In genomic region chr10:24806262-24806661, GRCh38 we compare ENCODE assay signal across 28 cellular contexts.
"Had no signal": no experiment of that assay in that cellular context is flagged by ENCODE, and none has a peak within 500 bp of the region (broad histone marks: within the 10 kb centered on the region; RNA-seq: fewer than 3 reads in every experiment).

No MANE protein-coding gene starts in this region.

- H3K27me3 ChIP-seq: breast epithelium, esophagus squamous epithelium, gastroesophageal sphincter, heart right ventricle, neutrophil, stomach, upper lobe of right lung had no signal

- H3K9me3 Mint-ChIP-seq: activated CD4-positive, alpha-beta T cell treated with anti-CD3 and anti-CD28 coated beads, Interleukin-2, amount 10 ng/mL, durations not matched to agents 7 days and 5 days; activated naive CD4-positive, alpha-beta T cell treated with anti-CD3 and anti-CD28 coated beads, Interleukin-2, amount 50 U/mL, for 72 hours; endodermal cell; immature natural killer cell; nephron; stimulated activated memory B cell treated with anti-CD40 and anti-IgM and Interleukin-4, amounts not matched to agents 10 μg/mL and 1 μg/mL and 100 μg/mL, for 72 hours; T-cell; T-helper 2 cell treated with Interferon-gamma antibody and Interleukin-4, amounts not matched to agents 5 μg/mL and 100 μg/mL, for 36 hours had no signal

- ATAC-seq: activated CD8-positive, alpha-beta T cell treated with anti-CD3 and anti-CD28 coated beads, Interleukin-2, amount 10 ng/mL, durations not matched to agents 7 days and 5 days; activated naive CD4-positive, alpha-beta T cell treated with anti-CD3 and anti-CD28 coated beads, Interleukin-2, amount 50 U/mL, for 72 hours; gastroesophageal sphincter; heart right ventricle; left ventricle myocardium superior; sciatic nerve; stimulated activated memory B cell treated with anti-CD40 and anti-IgM and Interleukin-4, amounts not matched to agents 10 μg/mL and 1 μg/mL and 100 μg/mL, for 72 hours; T-cell; upper lobe of right lung had no signal

- H3K36me3 ChIP-seq: breast epithelium, esophagus squamous epithelium, gastroesophageal sphincter, heart right ventricle, neutrophil, stomach, upper lobe of right lung, WERI-Rb-1 had no signal

- H3K4me3 Mint-ChIP-seq: activated CD4-positive, alpha-beta T cell treated with anti-CD3 and anti-CD28 coated beads, Interleukin-2, amount 10 ng/mL, durations not matched to agents 7 days and 5 days; activated CD8-positive, alpha-beta T cell treated with anti-CD3 and anti-CD28 coated beads, Interleukin-2, amount 10 ng/mL, durations not matched to agents 7 days and 5 days; endodermal cell; immature natural killer cell; nephron; stimulated activated memory B cell treated with anti-CD40 and anti-IgM and Interleukin-4, amounts not matched to agents 10 μg/mL and 1 μg/mL and 100 μg/mL, for 72 hours; T-cell; T-helper 2 cell treated with Interferon-gamma antibody and Interleukin-4, amounts not matched to agents 5 μg/mL and 100 μg/mL, for 36 hours had no signal

- H3K4me3 ChIP-seq: breast epithelium, coronary artery, esophagus squamous epithelium, gastroesophageal sphincter, heart right ventricle, smooth muscle cell, stomach, upper lobe of right lung had no signal

- H3K9ac ChIP-seq: parathyroid adenoma had no signal

- H3K4me1 Mint-ChIP-seq: activated CD4-positive, alpha-beta T cell treated with anti-CD3 and anti-CD28 coated beads, Interleukin-2, amount 10 ng/mL, durations not matched to agents 7 days and 5 days; endodermal cell; immature natural killer cell; nephron; stimulated activated memory B cell treated with anti-CD40 and anti-IgM and Interleukin-4, amounts not matched to agents 10 μg/mL and 1 μg/mL and 100 μg/mL, for 72 hours; T-cell had no signal

- H3K36me3 Mint-ChIP-seq: activated naive CD4-positive, alpha-beta T cell treated with anti-CD3 and anti-CD28 coated beads, Interleukin-2, amount 50 U/mL, for 72 hours; immature natural killer cell; stimulated activated memory B cell treated with anti-CD40 and anti-IgM and Interleukin-4, amounts not matched to agents 10 μg/mL and 1 μg/mL and 100 μg/mL, for 72 hours; T-cell had no signal

- DNase-seq: activated CD4-positive, alpha-beta T cell treated with anti-CD3 and anti-CD28 coated beads, Interleukin-2, amount 10 ng/mL, durations not matched to agents 7 days and 5 days; activated CD4-positive, CD25-positive, alpha-beta regulatory T cell treated with anti-CD3 and anti-CD28 coated beads, Interleukin-2, amount 50 U/mL, for 72 hours; activated CD8-positive, alpha-beta T cell treated with anti-CD3 and anti-CD28 coated beads, Interleukin-2, amount 10 ng/mL, durations not matched to agents 7 days and 5 days; activated gamma-delta T cell treated with Interleukin-2 at 50 U/mL for 16 hours; activated T-cell treated with anti-CD3 and anti-CD28 coated beads, Interleukin-2, amount 50 U/mL, for 1 hour; endodermal cell; esophagus squamous epithelium; heart right ventricle; immature natural killer cell; left ventricle myocardium superior; mammary epithelial cell; stimulated activated CD4-positive, alpha-beta T cell treated with anti-CD3 and anti-CD28 coated beads, Interleukin-15, amount 100 ng/mL, for 24 hours; stomach; T-cell; upper lobe of right lung; WERI-Rb-1 had no signal

- H3K9me3 ChIP-seq: breast epithelium, esophagus squamous epithelium, gastroesophageal sphincter, heart right ventricle, neutrophil, stomach, upper lobe of right lung had no signal

- H3K79me2 ChIP-seq: parathyroid adenoma had no signal

- H3K4me2 ChIP-seq: smooth muscle cell had no signal

- H3K27ac ChIP-seq: breast epithelium, coronary artery, esophagus squamous epithelium, gastroesophageal sphincter, heart right ventricle, neutrophil, parathyroid adenoma, stomach, upper lobe of right lung, WERI-Rb-1 had no signal

- H3K27me3 Mint-ChIP-seq: activated CD4-positive, alpha-beta T cell treated with anti-CD3 and anti-CD28 coated beads, Interleukin-2, amount 10 ng/mL, durations not matched to agents 7 days and 5 days; T-cell had no signal

- FAIRE-seq: TTC549 had no signal

- H3K27ac Mint-ChIP-seq: activated CD4-positive, alpha-beta T cell treated with anti-CD3 and anti-CD28 coated beads, Interleukin-2, amount 10 ng/mL, durations not matched to agents 7 days and 5 days; activated CD8-positive, alpha-beta T cell treated with anti-CD3 and anti-CD28 coated beads, Interleukin-2, amount 10 ng/mL, durations not matched to agents 7 days and 5 days; activated naive CD4-positive, alpha-beta T cell treated with anti-CD3 and anti-CD28 coated beads, Interleukin-2, amount 50 U/mL, for 72 hours; endodermal cell; immature natural killer cell; nephron; stimulated activated memory B cell treated with anti-CD40 and anti-IgM and Interleukin-4, amounts not matched to agents 10 μg/mL and 1 μg/mL and 100 μg/mL, for 72 hours; T-cell; T-helper 2 cell treated with Interferon-gamma antibody and Interleukin-4, amounts not matched to agents 5 μg/mL and 100 μg/mL, for 36 hours had no signal

- H3K4me1 ChIP-seq: breast epithelium, esophagus squamous epithelium, gastroesophageal sphincter, heart right ventricle, parathyroid adenoma, stomach, upper lobe of right lung had no signal

- H2AFZ ChIP-seq: parathyroid adenoma had no signal
